In the genomic region with DNA sequence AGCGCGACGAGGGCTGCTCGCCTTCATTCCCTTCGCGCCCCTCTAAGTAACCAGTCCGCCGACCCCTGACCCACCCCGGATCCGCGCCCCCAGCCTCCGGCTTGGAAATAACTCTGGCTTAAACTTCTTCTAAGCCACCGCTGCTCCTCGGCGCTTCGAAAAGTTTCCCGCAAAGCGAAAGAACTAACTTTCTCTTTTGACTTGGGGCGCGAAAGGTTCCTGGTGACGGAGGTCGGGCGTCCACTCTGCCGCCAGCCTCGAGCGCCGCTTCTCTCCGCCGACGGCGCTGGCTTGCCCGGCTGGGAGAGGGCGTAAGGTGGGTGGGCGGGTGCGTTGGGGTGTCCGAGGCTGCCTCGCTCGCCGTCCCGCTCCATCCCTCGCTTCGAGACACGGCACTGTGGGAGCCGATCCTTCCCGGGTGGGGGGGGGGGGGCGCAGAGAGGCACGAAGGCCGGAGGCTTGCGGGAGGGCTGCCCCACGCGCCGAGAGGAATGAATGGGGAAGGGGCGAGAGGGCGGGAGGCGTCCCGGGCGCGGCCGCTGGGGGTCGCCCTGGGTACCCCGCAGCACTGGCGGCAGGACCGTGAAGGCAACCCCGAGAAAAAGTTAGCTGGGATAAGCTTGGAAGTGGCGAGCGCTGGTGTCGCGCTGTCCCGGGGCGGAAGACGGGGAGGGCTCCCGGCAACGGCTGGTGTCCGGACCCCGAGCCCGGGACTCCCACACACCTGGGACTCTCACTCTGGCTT, we compare ENCODE assay signal across 1 cellular context.
A peak's percentile ranks its signal among the peaks of the same experiment; 100 is the strongest.
TF ChIP-seq lines count a peak whose summit lies in the region.

No MANE protein-coding gene starts in this region.

TF ChIP-seq in WTC11, 78 proteins besides CTCF, POLR2A, EP300 and RAD21 (continued from another document and continues in another):
- TF ChIP-seq GABPB1 (CRISPR knock-in tag; IDR thresholded peaks at IDR 0.05) (no peak), SP1 (CRISPR knock-in tag; conservative IDR thresholded peaks at IDR 0.05) (no peak), ZNF138 (CRISPR knock-in tag; conservative IDR thresholded peaks at IDR 0.05) (no peak), TEAD1 (CRISPR knock-in tag; IDR thresholded peaks at IDR 0.05) (no peak), NR2C2 (CRISPR knock-in tag; IDR thresholded peaks at IDR 0.05) (0 out of 2 replicates have a peak, but pooled peaks have one; percentile 43), SMAD4 (CRISPR knock-in tag; IDR thresholded peaks at IDR 0.05) (no peak), KAT7 (CRISPR knock-in tag; IDR thresholded peaks at IDR 0.05; ENCODE audit: borderline replicate concordance) (no peak), ELF4 (CRISPR knock-in tag; IDR thresholded peaks at IDR 0.05; ENCODE audit: low read depth) (no peak), HMGA2 (CRISPR knock-in tag; IDR thresholded peaks at IDR 0.05) (no peak), GTF2I (CRISPR knock-in tag; conservative IDR thresholded peaks at IDR 0.05) (no peak), OVOL2 (CRISPR knock-in tag; IDR thresholded peaks at IDR 0.05; ENCODE audit: borderline replicate concordance) (no peak), TP53 (CRISPR knock-in tag; IDR thresholded peaks at IDR 0.05) (no peak), FOXJ3 (CRISPR knock-in tag; IDR thresholded peaks at IDR 0.05; ENCODE audit: borderline replicate concordance) (no peak), GRHL2 (CRISPR knock-in tag; IDR thresholded peaks at IDR 0.05; ENCODE audit: insufficient replicate concordance, severe bottlenecking) (no peak)
- TF ChIP-seq, protein P1, sequence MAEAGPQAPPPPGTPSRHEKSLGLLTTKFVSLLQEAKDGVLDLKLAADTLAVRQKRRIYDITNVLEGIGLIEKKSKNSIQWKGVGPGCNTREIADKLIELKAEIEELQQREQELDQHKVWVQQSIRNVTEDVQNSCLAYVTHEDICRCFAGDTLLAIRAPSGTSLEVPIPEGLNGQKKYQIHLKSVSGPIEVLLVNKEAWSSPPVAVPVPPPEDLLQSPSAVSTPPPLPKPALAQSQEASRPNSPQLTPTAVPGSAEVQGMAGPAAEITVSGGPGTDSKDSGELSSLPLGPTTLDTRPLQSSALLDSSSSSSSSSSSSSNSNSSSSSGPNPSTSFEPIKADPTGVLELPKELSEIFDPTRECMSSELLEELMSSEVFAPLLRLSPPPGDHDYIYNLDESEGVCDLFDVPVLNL (CRISPR knock-in tag; IDR thresholded peaks at IDR 0.05; ENCODE audit: borderline replicate concordance, low read depth): no peak
- TF ChIP-seq, protein P2, sequence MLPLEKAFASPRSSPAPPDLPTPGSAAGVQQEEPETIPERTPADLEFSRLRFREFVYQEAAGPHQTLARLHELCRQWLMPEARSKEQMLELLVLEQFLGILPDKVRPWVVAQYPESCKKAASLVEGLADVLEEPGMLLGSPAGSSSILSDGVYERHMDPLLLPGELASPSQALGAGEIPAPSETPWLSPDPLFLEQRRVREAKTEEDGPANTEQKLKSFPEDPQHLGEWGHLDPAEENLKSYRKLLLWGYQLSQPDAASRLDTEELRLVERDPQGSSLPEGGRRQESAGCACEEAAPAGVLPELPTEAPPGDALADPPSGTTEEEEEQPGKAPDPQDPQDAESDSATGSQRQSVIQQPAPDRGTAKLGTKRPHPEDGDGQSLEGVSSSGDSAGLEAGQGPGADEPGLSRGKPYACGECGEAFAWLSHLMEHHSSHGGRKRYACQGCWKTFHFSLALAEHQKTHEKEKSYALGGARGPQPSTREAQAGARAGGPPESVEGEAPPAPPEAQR (CRISPR knock-in tag; IDR thresholded peaks at IDR 0.05): no peak
- TF ChIP-seq, protein P3, sequence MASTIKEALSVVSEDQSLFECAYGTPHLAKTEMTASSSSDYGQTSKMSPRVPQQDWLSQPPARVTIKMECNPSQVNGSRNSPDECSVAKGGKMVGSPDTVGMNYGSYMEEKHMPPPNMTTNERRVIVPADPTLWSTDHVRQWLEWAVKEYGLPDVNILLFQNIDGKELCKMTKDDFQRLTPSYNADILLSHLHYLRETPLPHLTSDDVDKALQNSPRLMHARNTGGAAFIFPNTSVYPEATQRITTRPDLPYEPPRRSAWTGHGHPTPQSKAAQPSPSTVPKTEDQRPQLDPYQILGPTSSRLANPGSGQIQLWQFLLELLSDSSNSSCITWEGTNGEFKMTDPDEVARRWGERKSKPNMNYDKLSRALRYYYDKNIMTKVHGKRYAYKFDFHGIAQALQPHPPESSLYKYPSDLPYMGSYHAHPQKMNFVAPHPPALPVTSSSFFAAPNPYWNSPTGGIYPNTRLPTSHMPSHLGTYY (CRISPR knock-in tag; IDR thresholded peaks at IDR 0.05): no peak
- TF ChIP-seq, protein P4, sequence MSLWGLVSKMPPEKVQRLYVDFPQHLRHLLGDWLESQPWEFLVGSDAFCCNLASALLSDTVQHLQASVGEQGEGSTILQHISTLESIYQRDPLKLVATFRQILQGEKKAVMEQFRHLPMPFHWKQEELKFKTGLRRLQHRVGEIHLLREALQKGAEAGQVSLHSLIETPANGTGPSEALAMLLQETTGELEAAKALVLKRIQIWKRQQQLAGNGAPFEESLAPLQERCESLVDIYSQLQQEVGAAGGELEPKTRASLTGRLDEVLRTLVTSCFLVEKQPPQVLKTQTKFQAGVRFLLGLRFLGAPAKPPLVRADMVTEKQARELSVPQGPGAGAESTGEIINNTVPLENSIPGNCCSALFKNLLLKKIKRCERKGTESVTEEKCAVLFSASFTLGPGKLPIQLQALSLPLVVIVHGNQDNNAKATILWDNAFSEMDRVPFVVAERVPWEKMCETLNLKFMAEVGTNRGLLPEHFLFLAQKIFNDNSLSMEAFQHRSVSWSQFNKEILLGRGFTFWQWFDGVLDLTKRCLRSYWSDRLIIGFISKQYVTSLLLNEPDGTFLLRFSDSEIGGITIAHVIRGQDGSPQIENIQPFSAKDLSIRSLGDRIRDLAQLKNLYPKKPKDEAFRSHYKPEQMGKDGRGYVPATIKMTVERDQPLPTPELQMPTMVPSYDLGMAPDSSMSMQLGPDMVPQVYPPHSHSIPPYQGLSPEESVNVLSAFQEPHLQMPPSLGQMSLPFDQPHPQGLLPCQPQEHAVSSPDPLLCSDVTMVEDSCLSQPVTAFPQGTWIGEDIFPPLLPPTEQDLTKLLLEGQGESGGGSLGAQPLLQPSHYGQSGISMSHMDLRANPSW (CRISPR knock-in tag; conservative IDR thresholded peaks at IDR 0.05; ENCODE audit: low read depth): no peak
- TF ChIP-seq, protein P5, sequence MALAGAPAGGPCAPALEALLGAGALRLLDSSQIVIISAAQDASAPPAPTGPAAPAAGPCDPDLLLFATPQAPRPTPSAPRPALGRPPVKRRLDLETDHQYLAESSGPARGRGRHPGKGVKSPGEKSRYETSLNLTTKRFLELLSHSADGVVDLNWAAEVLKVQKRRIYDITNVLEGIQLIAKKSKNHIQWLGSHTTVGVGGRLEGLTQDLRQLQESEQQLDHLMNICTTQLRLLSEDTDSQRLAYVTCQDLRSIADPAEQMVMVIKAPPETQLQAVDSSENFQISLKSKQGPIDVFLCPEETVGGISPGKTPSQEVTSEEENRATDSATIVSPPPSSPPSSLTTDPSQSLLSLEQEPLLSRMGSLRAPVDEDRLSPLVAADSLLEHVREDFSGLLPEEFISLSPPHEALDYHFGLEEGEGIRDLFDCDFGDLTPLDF (CRISPR knock-in tag; IDR thresholded peaks at IDR 0.05): no peak
- TF ChIP-seq, protein P6, sequence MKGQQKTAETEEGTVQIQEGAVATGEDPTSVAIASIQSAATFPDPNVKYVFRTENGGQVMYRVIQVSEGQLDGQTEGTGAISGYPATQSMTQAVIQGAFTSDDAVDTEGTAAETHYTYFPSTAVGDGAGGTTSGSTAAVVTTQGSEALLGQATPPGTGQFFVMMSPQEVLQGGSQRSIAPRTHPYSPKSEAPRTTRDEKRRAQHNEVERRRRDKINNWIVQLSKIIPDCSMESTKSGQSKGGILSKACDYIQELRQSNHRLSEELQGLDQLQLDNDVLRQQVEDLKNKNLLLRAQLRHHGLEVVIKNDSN (CRISPR knock-in tag; IDR thresholded peaks at IDR 0.05): no peak
- TF ChIP-seq, protein P7, sequence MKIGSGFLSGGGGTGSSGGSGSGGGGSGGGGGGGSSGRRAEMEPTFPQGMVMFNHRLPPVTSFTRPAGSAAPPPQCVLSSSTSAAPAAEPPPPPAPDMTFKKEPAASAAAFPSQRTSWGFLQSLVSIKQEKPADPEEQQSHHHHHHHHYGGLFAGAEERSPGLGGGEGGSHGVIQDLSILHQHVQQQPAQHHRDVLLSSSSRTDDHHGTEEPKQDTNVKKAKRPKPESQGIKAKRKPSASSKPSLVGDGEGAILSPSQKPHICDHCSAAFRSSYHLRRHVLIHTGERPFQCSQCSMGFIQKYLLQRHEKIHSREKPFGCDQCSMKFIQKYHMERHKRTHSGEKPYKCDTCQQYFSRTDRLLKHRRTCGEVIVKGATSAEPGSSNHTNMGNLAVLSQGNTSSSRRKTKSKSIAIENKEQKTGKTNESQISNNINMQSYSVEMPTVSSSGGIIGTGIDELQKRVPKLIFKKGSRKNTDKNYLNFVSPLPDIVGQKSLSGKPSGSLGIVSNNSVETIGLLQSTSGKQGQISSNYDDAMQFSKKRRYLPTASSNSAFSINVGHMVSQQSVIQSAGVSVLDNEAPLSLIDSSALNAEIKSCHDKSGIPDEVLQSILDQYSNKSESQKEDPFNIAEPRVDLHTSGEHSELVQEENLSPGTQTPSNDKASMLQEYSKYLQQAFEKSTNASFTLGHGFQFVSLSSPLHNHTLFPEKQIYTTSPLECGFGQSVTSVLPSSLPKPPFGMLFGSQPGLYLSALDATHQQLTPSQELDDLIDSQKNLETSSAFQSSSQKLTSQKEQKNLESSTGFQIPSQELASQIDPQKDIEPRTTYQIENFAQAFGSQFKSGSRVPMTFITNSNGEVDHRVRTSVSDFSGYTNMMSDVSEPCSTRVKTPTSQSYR (CRISPR knock-in tag; IDR thresholded peaks at IDR 0.05): peak; percentile 44; the same call in 1 of the 2 replicates
- TF ChIP-seq, protein P8, sequence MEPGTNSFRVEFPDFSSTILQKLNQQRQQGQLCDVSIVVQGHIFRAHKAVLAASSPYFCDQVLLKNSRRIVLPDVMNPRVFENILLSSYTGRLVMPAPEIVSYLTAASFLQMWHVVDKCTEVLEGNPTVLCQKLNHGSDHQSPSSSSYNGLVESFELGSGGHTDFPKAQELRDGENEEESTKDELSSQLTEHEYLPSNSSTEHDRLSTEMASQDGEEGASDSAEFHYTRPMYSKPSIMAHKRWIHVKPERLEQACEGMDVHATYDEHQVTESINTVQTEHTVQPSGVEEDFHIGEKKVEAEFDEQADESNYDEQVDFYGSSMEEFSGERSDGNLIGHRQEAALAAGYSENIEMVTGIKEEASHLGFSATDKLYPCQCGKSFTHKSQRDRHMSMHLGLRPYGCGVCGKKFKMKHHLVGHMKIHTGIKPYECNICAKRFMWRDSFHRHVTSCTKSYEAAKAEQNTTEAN (CRISPR knock-in tag; IDR thresholded peaks at IDR 0.05): 0 out of 2 replicates have a peak, but pooled peaks have one; percentile 4
- TF ChIP-seq, protein P9, sequence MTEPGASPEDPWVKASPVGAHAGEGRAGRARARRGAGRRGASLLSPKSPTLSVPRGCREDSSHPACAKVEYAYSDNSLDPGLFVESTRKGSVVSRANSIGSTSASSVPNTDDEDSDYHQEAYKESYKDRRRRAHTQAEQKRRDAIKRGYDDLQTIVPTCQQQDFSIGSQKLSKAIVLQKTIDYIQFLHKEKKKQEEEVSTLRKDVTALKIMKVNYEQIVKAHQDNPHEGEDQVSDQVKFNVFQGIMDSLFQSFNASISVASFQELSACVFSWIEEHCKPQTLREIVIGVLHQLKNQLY (CRISPR knock-in tag; IDR thresholded peaks at IDR 0.05): no peak
- TF ChIP-seq, protein P10, sequence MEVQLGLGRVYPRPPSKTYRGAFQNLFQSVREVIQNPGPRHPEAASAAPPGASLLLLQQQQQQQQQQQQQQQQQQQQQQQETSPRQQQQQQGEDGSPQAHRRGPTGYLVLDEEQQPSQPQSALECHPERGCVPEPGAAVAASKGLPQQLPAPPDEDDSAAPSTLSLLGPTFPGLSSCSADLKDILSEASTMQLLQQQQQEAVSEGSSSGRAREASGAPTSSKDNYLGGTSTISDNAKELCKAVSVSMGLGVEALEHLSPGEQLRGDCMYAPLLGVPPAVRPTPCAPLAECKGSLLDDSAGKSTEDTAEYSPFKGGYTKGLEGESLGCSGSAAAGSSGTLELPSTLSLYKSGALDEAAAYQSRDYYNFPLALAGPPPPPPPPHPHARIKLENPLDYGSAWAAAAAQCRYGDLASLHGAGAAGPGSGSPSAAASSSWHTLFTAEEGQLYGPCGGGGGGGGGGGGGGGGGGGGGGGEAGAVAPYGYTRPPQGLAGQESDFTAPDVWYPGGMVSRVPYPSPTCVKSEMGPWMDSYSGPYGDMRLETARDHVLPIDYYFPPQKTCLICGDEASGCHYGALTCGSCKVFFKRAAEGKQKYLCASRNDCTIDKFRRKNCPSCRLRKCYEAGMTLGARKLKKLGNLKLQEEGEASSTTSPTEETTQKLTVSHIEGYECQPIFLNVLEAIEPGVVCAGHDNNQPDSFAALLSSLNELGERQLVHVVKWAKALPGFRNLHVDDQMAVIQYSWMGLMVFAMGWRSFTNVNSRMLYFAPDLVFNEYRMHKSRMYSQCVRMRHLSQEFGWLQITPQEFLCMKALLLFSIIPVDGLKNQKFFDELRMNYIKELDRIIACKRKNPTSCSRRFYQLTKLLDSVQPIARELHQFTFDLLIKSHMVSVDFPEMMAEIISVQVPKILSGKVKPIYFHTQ (CRISPR knock-in tag; IDR thresholded peaks at IDR 0.05): no peak
- TF ChIP-seq, protein P11, sequence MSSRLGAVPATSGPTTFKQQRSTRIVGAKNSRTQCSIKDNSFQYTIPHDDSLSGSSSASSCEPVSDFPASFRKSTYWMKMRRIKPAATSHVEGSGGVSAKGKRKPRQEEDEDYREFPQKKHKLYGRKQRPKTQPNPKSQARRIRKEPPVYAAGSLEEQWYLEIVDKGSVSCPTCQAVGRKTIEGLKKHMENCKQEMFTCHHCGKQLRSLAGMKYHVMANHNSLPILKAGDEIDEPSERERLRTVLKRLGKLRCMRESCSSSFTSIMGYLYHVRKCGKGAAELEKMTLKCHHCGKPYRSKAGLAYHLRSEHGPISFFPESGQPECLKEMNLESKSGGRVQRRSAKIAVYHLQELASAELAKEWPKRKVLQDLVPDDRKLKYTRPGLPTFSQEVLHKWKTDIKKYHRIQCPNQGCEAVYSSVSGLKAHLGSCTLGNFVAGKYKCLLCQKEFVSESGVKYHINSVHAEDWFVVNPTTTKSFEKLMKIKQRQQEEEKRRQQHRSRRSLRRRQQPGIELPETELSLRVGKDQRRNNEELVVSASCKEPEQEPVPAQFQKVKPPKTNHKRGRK (CRISPR knock-in tag; IDR thresholded peaks at IDR 0.05; ENCODE audit: borderline replicate concordance): no peak
- TF ChIP-seq, protein P12, sequence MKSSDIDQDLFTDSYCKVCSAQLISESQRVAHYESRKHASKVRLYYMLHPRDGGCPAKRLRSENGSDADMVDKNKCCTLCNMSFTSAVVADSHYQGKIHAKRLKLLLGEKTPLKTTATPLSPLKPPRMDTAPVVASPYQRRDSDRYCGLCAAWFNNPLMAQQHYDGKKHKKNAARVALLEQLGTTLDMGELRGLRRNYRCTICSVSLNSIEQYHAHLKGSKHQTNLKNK (CRISPR knock-in tag; IDR thresholded peaks at IDR 0.05): no peak
- TF ChIP-seq, protein P13, sequence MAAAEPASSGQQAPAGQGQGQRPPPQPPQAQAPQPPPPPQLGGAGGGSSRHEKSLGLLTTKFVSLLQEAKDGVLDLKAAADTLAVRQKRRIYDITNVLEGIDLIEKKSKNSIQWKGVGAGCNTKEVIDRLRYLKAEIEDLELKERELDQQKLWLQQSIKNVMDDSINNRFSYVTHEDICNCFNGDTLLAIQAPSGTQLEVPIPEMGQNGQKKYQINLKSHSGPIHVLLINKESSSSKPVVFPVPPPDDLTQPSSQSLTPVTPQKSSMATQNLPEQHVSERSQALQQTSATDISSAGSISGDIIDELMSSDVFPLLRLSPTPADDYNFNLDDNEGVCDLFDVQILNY (CRISPR knock-in tag; IDR thresholded peaks at IDR 0.05): no peak
- TF ChIP-seq, protein P14, sequence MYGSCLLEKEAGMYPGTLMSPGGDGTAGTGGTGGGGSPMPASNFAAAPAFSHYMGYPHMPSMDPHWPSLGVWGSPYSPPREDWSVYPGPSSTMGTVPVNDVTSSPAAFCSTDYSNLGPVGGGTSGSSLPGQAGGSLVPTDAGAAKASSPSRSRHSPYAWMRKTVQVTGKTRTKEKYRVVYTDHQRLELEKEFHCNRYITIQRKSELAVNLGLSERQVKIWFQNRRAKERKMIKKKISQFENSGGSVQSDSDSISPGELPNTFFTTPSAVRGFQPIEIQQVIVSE (CRISPR knock-in tag; IDR thresholded peaks at IDR 0.05; ENCODE audit: borderline replicate concordance): no peak
